Comparison of ENCODE assay signal across 7 cellular contexts in genomic region chr13:91580749-91581148, GRCh38.
"Had no signal": no experiment of that assay in that cellular context is flagged by ENCODE, and none has a peak within 500 bp of the region (broad histone marks: within the 10 kb centered on the region; RNA-seq: fewer than 3 reads in every experiment).

No MANE protein-coding gene starts in this region.

- ATAC-seq: GM12878 had no signal

- DNase-seq: GDM1, GF-D8 had no signal

- H3K4me3 ChIP-seq: GM12878 had no signal

- FAIRE-seq: G401.6, GM12878, GM12891, GM12892, GM18507 had no signal
